In genomic region chr1:201703646-201704438, GRCh38 we compare ENCODE assay signal across 8 cellular contexts.
DNase-seq lines count a peak whose midpoint lies in the region; ATAC-seq lines count a peak whose summit lies in the region.

No MANE protein-coding gene starts in this region.

- H3K36me3 Mint-ChIP-seq in activated CD4-positive, alpha-beta T cell treated with anti-CD3 and anti-CD28 coated beads for 36 hours (ENCODE audit: low read depth) = no peaks in the 10 kb centered on the region

- CTCF ChIA-PET in activated CD4-positive, alpha-beta T cell treated with anti-CD3 and anti-CD28 coated beads for 36 hours (lab: Charles Lee) = interaction anchor here (0.5 to 4.2 kb wide), 19 partner anchors 9 to 1376 kb away, joined by 3 to 68 read pairs (median 4); no protein-coding TSS in a partner anchor

- H3K27ac Mint-ChIP-seq in activated CD4-positive, alpha-beta T cell treated with anti-CD3 and anti-CD28 coated beads for 36 hours = no peak overlapping the region

- no peak overlapping the region for H3K4me3 Mint-ChIP-seq in activated CD4-positive, alpha-beta T cell treated with anti-CD3 and anti-CD28 coated beads for 36 hours

- POLR2A ChIA-PET in activated CD4-positive, alpha-beta T cell treated with anti-CD3 and anti-CD28 coated beads for 36 hours (lab: Charles Lee) = no interaction called here

- no peaks in the 10 kb centered on the region for H3K4me1 Mint-ChIP-seq in activated CD4-positive, alpha-beta T cell treated with anti-CD3 and anti-CD28 coated beads for 36 hours

- ATAC-seq in HG02588 (IDR thresholded peaks at IDR 0.05; ENCODE audit: unreplicated experiment) = peak; percentile 64
- ATAC-seq in activated CD4-positive, alpha-beta T cell treated with anti-CD3 and anti-CD28 coated beads for 36 hours = peak; percentile 87
- no peak for ATAC-seq in HG02610 (IDR thresholded peaks at IDR 0.05; ENCODE audit: unreplicated experiment)

- intact Hi-C loops in activated CD4-positive, alpha-beta T cell treated with anti-CD3 and anti-CD28 coated beads for 36 hours (cut with DNase I, micrococcal nuclease) = loop anchor here (1.0 kb wide), 3 partner anchors 145 to 222 kb away; no protein-coding TSS in a partner anchor

- H3K27ac ChIP-seq in cingulate gyrus (ENCODE audit: low read depth, low read length) = peak overlapping the region; percentile 76

- no peaks in the 10 kb centered on the region for H3K27me3 Mint-ChIP-seq in activated CD4-positive, alpha-beta T cell treated with anti-CD3 and anti-CD28 coated beads for 36 hours

- peaks cover 6% of the 10 kb centered on the region for H3K9me3 Mint-ChIP-seq in activated CD4-positive, alpha-beta T cell treated with anti-CD3 and anti-CD28 coated beads for 36 hours (ENCODE audit: low read depth)

- DNase-seq in COLO829 (ENCODE audit: low spot score) (peak; percentile 71), NCI-H446 (lab: John Stamatoyannopoulos, UW) (peak; percentile 52 to 86), left kidney (ENCODE audit: low read depth, low spot score) (peak; percentile 92)
- DNase-seq in activated CD4-positive, alpha-beta T cell treated with anti-CD3 and anti-CD28 coated beads for 36 hours = peak; percentile 86
- DNase-seq in stimulated activated CD4-positive, alpha-beta T cell treated with anti-CD3 and anti-CD28 coated beads, Interleukin-1b, Interleukin-23, amount 100 ng/mL, for 48 hours = peak; percentile 71
